In the genomic region with DNA sequence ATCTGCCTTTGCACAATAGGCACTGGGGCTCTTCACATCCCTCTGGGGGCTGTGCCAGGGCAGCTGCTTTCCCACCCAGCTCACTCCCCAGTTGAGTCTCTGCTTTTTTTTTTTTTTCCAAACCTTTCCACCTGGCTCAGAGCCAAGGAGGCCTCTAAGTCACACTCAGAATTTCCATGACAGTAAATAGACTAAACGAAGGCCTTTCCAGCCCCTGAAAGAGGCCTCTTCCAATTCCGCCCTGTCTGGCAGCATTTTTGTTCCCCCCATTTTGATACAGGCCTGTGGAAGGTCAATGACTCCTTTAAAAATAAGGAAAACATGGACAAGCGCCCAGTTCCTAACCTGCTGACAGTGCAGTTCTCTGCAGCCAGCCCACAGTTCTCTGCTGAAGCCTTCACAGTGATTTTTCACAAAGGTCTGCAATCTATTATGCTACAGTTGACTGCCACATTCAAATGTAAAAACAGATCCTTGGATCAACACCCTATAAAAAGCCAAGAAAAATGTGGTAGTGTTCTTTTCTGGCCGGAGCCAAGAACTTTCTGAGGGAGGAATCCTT, we compare ENCODE assay signal across 8 cellular contexts.
A peak's percentile ranks its signal among the peaks of the same experiment; 100 is the strongest.
DNase-seq lines count a peak whose midpoint lies in the region; ATAC-seq and TF ChIP-seq lines count a peak whose summit lies in the region.

No MANE protein-coding gene starts in this region.

- no peak for ATAC-seq in activated CD4-positive, CD25-positive, alpha-beta regulatory T cell treated with anti-CD3 and anti-CD28 coated beads, Interleukin-2, amount 50 U/mL, for 24 hours
- ATAC-seq in GM19463 (IDR thresholded peaks at IDR 0.05; ENCODE audit: unreplicated experiment), result no peak

- no peaks in the 10 kb centered on the region for H3K27me3 Mint-ChIP-seq in osteocyte (ENCODE audit: unreplicated experiment)

- no peaks in the 10 kb centered on the region for H3K36me3 Mint-ChIP-seq in osteocyte (ENCODE audit: unreplicated experiment)

- no peak overlapping the region for H3K27ac ChIP-seq in fibroblast of lung (ENCODE audit: insufficient read depth, low read length)

- H3K27ac Mint-ChIP-seq in osteocyte (ENCODE audit: unreplicated experiment), result no peak overlapping the region

- no peak overlapping the region for H3K4me3 Mint-ChIP-seq in osteocyte (ENCODE audit: unreplicated experiment)

- no peak overlapping the region for H3K4me3 ChIP-seq in fibroblast of lung (replicated peaks in 1 of 4; ENCODE audit: control extremely low read depth in 1 of 4, insufficient read depth in 1 of 4, low read depth in 3 of 4, low read length in 4 of 4)

- H3K79me2 ChIP-seq in fibroblast of lung (ENCODE audit: control insufficient read depth, insufficient read depth, low read length), result no peaks in the 10 kb centered on the region

- H2AFZ ChIP-seq in fibroblast of lung (ENCODE audit: low read length), result no peak overlapping the region

- H4K20me1 ChIP-seq in fibroblast of lung (ENCODE audit: control insufficient read depth, extremely low read depth, insufficient read depth, low read length), result no peaks in the 10 kb centered on the region

- no peaks in the 10 kb centered on the region for H3K9me3 ChIP-seq in fibroblast of lung (ENCODE audit: control insufficient read depth, insufficient read depth, low read depth, low read length)

- H3K4me1 ChIP-seq in fibroblast of lung (ENCODE audit: control insufficient read depth, extremely low read depth, insufficient read depth, low read length), result peaks cover 8% of the 10 kb centered on the region

- DNase-seq in DMS153 treated with DMSO at 0.1 percent for 48 hours (lab: John Stamatoyannopoulos, UW; ENCODE audit: unreplicated experiment), result peak; percentile 51
- peak; percentile 84 for DNase-seq in NCI-H82 (lab: John Stamatoyannopoulos, UW)
- DNase-seq in fibroblast of lung (ENCODE audit: low read depth in 2 of 2), result peak; percentile 79 to 91
- peak; percentile 88 for DNase-seq in osteocyte (ENCODE audit: extremely low spot score, unreplicated experiment)
- no peak for DNase-seq in activated CD4-positive, alpha-beta T cell treated with anti-CD3 and anti-CD28 coated beads, Interleukin-2, amount 50 U/mL, for 4 hours
- no peak for DNase-seq in iPS-NIHi7 (ENCODE audit: extremely low spot score)

- H3K36me3 ChIP-seq in fibroblast of lung (ENCODE audit: control insufficient read depth, insufficient read depth, low read length), result no peaks in the 10 kb centered on the region

- H3K4me2 ChIP-seq in fibroblast of lung (ENCODE audit: extremely low read depth, insufficient read depth, low read length), result no peak overlapping the region

- no peaks in the 10 kb centered on the region for H3K27me3 ChIP-seq in fibroblast of lung (ENCODE audit: control insufficient read depth, insufficient read depth, low read length)

- peaks cover 19% of the 10 kb centered on the region for H3K4me1 Mint-ChIP-seq in osteocyte (ENCODE audit: unreplicated experiment)

- H3K9ac ChIP-seq in fibroblast of lung (ENCODE audit: insufficient read depth, low read length), result no peak overlapping the region

- H3K9me3 Mint-ChIP-seq in osteocyte (ENCODE audit: unreplicated experiment), result no peaks in the 10 kb centered on the region

- TF ChIP-seq CTCF in fibroblast of lung (conservative IDR thresholded peaks at IDR 0.05 in 1 of 2, IDR thresholded peaks at IDR 0.05 in 1 of 2; ENCODE audit: low read depth in 1 of 2, low read length in 2 of 2) (no peak), osteocyte (IDR thresholded peaks at IDR 0.05) (no peak)

Comparison
In these comparisons a context has a peak if more than half of its experiments do, and no peak if none do; other contexts are left out.
1. DNase-seq: peak in DMS153 treated with DMSO at 0.1 percent for 48 hours (single experiment), NCI-H82 (single experiment), fibroblast of lung (2 of 2) and osteocyte (single experiment); none in activated CD4-positive, alpha-beta T cell treated with anti-CD3 and anti-CD28 coated beads, Interleukin-2, amount 50 U/mL, for 4 hours (0 of 2) and iPS-NIHi7 (single experiment).